Comparison of ENCODE assay signal across 13 cellular contexts in the genomic region with DNA sequence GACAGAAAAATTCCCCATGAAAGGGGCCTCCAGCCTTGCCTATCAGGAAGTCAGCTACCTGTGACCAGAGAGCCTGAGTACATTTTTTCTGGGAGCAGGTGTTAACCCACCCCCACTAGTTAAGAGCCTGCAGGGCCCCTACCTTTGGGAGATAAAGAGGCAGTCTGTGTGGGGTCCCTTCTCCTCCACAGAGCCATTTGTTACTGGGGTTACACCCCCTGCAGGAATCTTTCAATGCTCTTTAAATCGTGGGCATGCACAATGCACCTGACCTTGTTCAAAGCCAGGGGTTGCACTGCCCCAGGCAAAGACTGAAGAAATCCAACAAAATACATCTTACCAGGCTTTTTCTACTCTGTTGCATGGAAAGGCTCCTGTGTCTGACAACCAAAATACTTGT. TPM values are rescaled to one million over a fixed set of nuclear protein-coding genes. Genes with fewer than 3 reads are reported as not detected.
"Had no signal": no experiment of that assay in that cellular context is flagged by ENCODE, and none has a peak within 500 bp of the region (broad histone marks: within the 10 kb centered on the region; RNA-seq: fewer than 3 reads in every experiment).

No MANE protein-coding gene starts in this region.

- H3K36me3 ChIP-seq: tibial artery, vagina had no signal

- H3K79me2 ChIP-seq: parathyroid adenoma had no signal

- H3K9me3 ChIP-seq: tibial artery, vagina had no signal

- H3K27me3 ChIP-seq: vagina had no signal

- H3K36me3 Mint-ChIP-seq: activated naive CD4-positive, alpha-beta T cell treated with anti-CD3 and anti-CD28 coated beads, Interleukin-2, amount 50 U/mL, for 72 hours; stimulated activated memory B cell treated with anti-CD40 and anti-IgM and Interleukin-4, amounts not matched to agents 10 μg/mL and 1 μg/mL and 100 μg/mL, for 72 hours had no signal

- H3K27ac Mint-ChIP-seq: activated CD4-positive, alpha-beta T cell treated with anti-CD3 and anti-CD28 coated beads, Interleukin-2, amount 10 ng/mL, durations not matched to agents 7 days and 5 days; activated naive CD4-positive, alpha-beta T cell treated with anti-CD3 and anti-CD28 coated beads, Interleukin-2, amount 50 U/mL, for 72 hours; activated T-cell treated with anti-CD3 and anti-CD28 coated beads, Interleukin-2, amount 50 U/mL, for 72 hours; stimulated activated memory B cell treated with anti-CD40 and anti-IgM and Interleukin-4, amounts not matched to agents 10 μg/mL and 1 μg/mL and 100 μg/mL, for 72 hours; T-helper 2 cell treated with Interferon-gamma antibody and Interleukin-4, amounts not matched to agents 5 μg/mL and 100 μg/mL, for 36 hours had no signal

- H2AFZ ChIP-seq: parathyroid adenoma had no signal

- H3K27ac ChIP-seq: parathyroid adenoma, tibial artery, vagina had no signal

- H3K4me1 Mint-ChIP-seq: activated CD4-positive, alpha-beta T cell treated with anti-CD3 and anti-CD28 coated beads, Interleukin-2, amount 10 ng/mL, durations not matched to agents 7 days and 5 days had no signal

- H3K4me3 ChIP-seq: lung, tibial artery, vagina had no signal

- H3K4me3 Mint-ChIP-seq: activated CD4-positive, alpha-beta T cell treated with anti-CD3 and anti-CD28 coated beads, Interleukin-2, amount 10 ng/mL, durations not matched to agents 7 days and 5 days; activated T-cell treated with anti-CD3 and anti-CD28 coated beads, Interleukin-2, amount 50 U/mL, for 72 hours; stimulated activated memory B cell treated with anti-CD40 and anti-IgM and Interleukin-4, amounts not matched to agents 10 μg/mL and 1 μg/mL and 100 μg/mL, for 72 hours; T-helper 2 cell treated with Interferon-gamma antibody and Interleukin-4, amounts not matched to agents 5 μg/mL and 100 μg/mL, for 36 hours had no signal

- H3K9me3 Mint-ChIP-seq: activated CD4-positive, alpha-beta T cell treated with anti-CD3 and anti-CD28 coated beads, Interleukin-2, amount 10 ng/mL, durations not matched to agents 7 days and 5 days; stimulated activated memory B cell treated with anti-CD40 and anti-IgM and Interleukin-4, amounts not matched to agents 10 μg/mL and 1 μg/mL and 100 μg/mL, for 72 hours had no signal

- H3K4me1 ChIP-seq: parathyroid adenoma, vagina had no signal

- DNase-seq: activated CD4-positive, alpha-beta T cell treated with anti-CD3 and anti-CD28 coated beads, Interleukin-2, amount 10 ng/mL, durations not matched to agents 7 days and 5 days; activated CD8-positive, alpha-beta memory T cell treated with anti-CD3 and anti-CD28 coated beads, Interleukin-2, amount 50 U/mL, for 48 hours; activated gamma-delta T cell; activated T-cell treated with anti-CD3 and anti-CD28 coated beads, Interleukin-2, amount 50 U/mL, for 72 hours; hypothalamus; left colon; tibial artery had no signal

RNA-seq across cellular contexts. Expression of a gene that starts 15.7 kb away (rescaled TPM):
- total RNA-seq: activated CD4-positive, alpha-beta T cell treated with anti-CD3 and anti-CD28 coated beads, Interleukin-2, amount 10 ng/mL, durations not matched to agents 7 days and 5 days; activated naive CD4-positive, alpha-beta T cell treated with anti-CD3 and anti-CD28 coated beads, Interleukin-2, amount 50 U/mL, for 72 hours; activated T-cell treated with anti-CD3 and anti-CD28 coated beads, Interleukin-2, amount 50 U/mL, for 72 hours had no signal
